In genomic region chr20:35146922-35147574, GRCh38 we compare ENCODE assay signal across 1 cellular context.
TF ChIP-seq lines count a peak whose summit lies in the region.

TSS of gene EDEM2 (minus strand) at chr20:35147336. CDS start at chr20:35147258, 78 bp downstream.

TF ChIP-seq in HepG2, 621 proteins besides CTCF, POLR2A, EP300 and RAD21 (continued from another document and continues in another):
- 0 out of 2 replicates have a peak, but pooled peaks have one; percentile 31 for TF ChIP-seq ZBTB39 (CRISPR knock-in tag; IDR thresholded peaks at IDR 0.05)
- TF ChIP-seq HOXA3 (CRISPR knock-in tag; IDR thresholded peaks at IDR 0.05) = peak; percentile 87
- TF ChIP-seq ARNT (IDR thresholded peaks at IDR 0.05) = no peak
- TF ChIP-seq NR2F6 (IDR thresholded peaks at IDR 0.05) = no peak; the same call in none of the 2 replicates
- peak; percentile 76 for TF ChIP-seq NR2F6 (CRISPR knock-in tag; IDR thresholded peaks at IDR 0.05)
- no peak for TF ChIP-seq ZNF414 (CRISPR knock-in tag; IDR thresholded peaks at IDR 0.05)
- TF ChIP-seq NR0B2 (CRISPR knock-in tag; IDR thresholded peaks at IDR 0.05) = peak; percentile 56; the same call in 1 of the 2 replicates
- peak; percentile 99 for TF ChIP-seq THAP11 (CRISPR knock-in tag; IDR thresholded peaks at IDR 0.05)
- peak; percentile 83; the same call in 1 of the 2 replicates for TF ChIP-seq ZSCAN5A (CRISPR knock-in tag; IDR thresholded peaks at IDR 0.05; ENCODE audit: borderline replicate concordance)
- TF ChIP-seq NCOR1 (IDR thresholded peaks at IDR 0.05; ENCODE audit: borderline replicate concordance, low read length) = no peak
- TF ChIP-seq PTBP1 (IDR thresholded peaks at IDR 0.05; ENCODE audit: low read depth, low read length, poor library complexity, severe bottlenecking) = no peak
- peak; percentile 92 for TF ChIP-seq NFKB2 (CRISPR knock-in tag; IDR thresholded peaks at IDR 0.05; ENCODE audit: borderline replicate concordance)
- no peak for TF ChIP-seq NFIC (IDR thresholded peaks at IDR 0.05; ENCODE audit: low read length)
- TF ChIP-seq ATRX (CRISPR knock-in tag; IDR thresholded peaks at IDR 0.05; ENCODE audit: borderline replicate concordance) = no peak
- TF ChIP-seq SOX6 (IDR thresholded peaks at IDR 0.05) = no peak
- peak; percentile 75 for TF ChIP-seq SOX6 (CRISPR knock-in tag; IDR thresholded peaks at IDR 0.05)
- no peak for TF ChIP-seq EZH2 (conservative IDR thresholded peaks at IDR 0.05; ENCODE audit: low read depth, low read length)
- TF ChIP-seq SCMH1 (CRISPR knock-in tag; IDR thresholded peaks at IDR 0.05; ENCODE audit: borderline replicate concordance) = no peak
- peak; percentile 83; the same call in 1 of the 2 replicates for TF ChIP-seq ZNF503 (CRISPR knock-in tag; IDR thresholded peaks at IDR 0.05)
- peak; percentile 4; the same call in 1 of the 2 replicates for TF ChIP-seq TSC22D2 (CRISPR knock-in tag; IDR thresholded peaks at IDR 0.05; ENCODE audit: borderline replicate concordance)
- peak; percentile 59; the same call in 1 of the 2 replicates for TF ChIP-seq ARID5B (CRISPR knock-in tag; IDR thresholded peaks at IDR 0.05)
- 0 out of 2 replicates have a peak, but pooled peaks have one; percentile 51 for TF ChIP-seq ZNF280D (CRISPR knock-in tag; IDR thresholded peaks at IDR 0.05)
- TF ChIP-seq ZNF800 (CRISPR knock-in tag; IDR thresholded peaks at IDR 0.05) = peak; percentile 95; the same call in 1 of the 2 replicates
- no peak for TF ChIP-seq ZNF335 (CRISPR knock-in tag; IDR thresholded peaks at IDR 0.05)
- TF ChIP-seq THYN1 (CRISPR knock-in tag; IDR thresholded peaks at IDR 0.05; ENCODE audit: borderline replicate concordance, low read depth) = 0 out of 2 replicates have a peak, but pooled peaks have one; percentile 78
- no peak for TF ChIP-seq MAZ (IDR thresholded peaks at IDR 0.05; ENCODE audit: borderline replicate concordance, low read depth, low read length)
- peak; percentile 84 for TF ChIP-seq MAZ (CRISPR knock-in tag; IDR thresholded peaks at IDR 0.05; ENCODE audit: low read depth)
- peak; percentile 95 for TF ChIP-seq CREM (IDR thresholded peaks at IDR 0.05)
- no peak for TF ChIP-seq CREM (CRISPR knock-in tag; IDR thresholded peaks at IDR 0.05)
- no peak for TF ChIP-seq KDM3A (CRISPR knock-in tag; IDR thresholded peaks at IDR 0.05; ENCODE audit: low read depth)
- no peak for TF ChIP-seq ARID3A (IDR thresholded peaks at IDR 0.05; ENCODE audit: low read depth, low read length)
- peak; percentile 96 for TF ChIP-seq HNRNPLL (IDR thresholded peaks at IDR 0.05; ENCODE audit: low read depth, low read length, poor library complexity, severe bottlenecking)
- TF ChIP-seq U2AF2 (IDR thresholded peaks at IDR 0.05; ENCODE audit: low read depth, low read length) = no peak
- TF ChIP-seq ARHGAP35 (CRISPR knock-in tag; IDR thresholded peaks at IDR 0.05; ENCODE audit: borderline replicate concordance) = peak; percentile 53; the same call in 1 of the 2 replicates
- peak; percentile 69; the same call in 1 of the 2 replicates for TF ChIP-seq SNAPC5 (CRISPR knock-in tag; IDR thresholded peaks at IDR 0.05; ENCODE audit: borderline replicate concordance)
- no peak for TF ChIP-seq ZNF10 (CRISPR knock-in tag; IDR thresholded peaks at IDR 0.05; ENCODE audit: borderline replicate concordance, low read depth)
- no peak for TF ChIP-seq KLF9 (CRISPR knock-in tag; IDR thresholded peaks at IDR 0.05; ENCODE audit: low read depth)
- TF ChIP-seq ZBTB34 (CRISPR knock-in tag; IDR thresholded peaks at IDR 0.05) = peak; percentile 88; the same call in 1 of the 2 replicates
- TF ChIP-seq NFYC (CRISPR knock-in tag; IDR thresholded peaks at IDR 0.05) = peak; percentile 60
- no peak; the same call in none of the 2 replicates for TF ChIP-seq ZNF232 (CRISPR knock-in tag; IDR thresholded peaks at IDR 0.05; ENCODE audit: borderline replicate concordance)
- peak; percentile 94; the same call in 1 of the 2 replicates for TF ChIP-seq KAT7 (CRISPR knock-in tag; IDR thresholded peaks at IDR 0.05; ENCODE audit: borderline replicate concordance)
- TF ChIP-seq ZNF776 (CRISPR knock-in tag; IDR thresholded peaks at IDR 0.05) = peak; percentile 75; the same call in 1 of the 2 replicates
